In the genomic region with DNA sequence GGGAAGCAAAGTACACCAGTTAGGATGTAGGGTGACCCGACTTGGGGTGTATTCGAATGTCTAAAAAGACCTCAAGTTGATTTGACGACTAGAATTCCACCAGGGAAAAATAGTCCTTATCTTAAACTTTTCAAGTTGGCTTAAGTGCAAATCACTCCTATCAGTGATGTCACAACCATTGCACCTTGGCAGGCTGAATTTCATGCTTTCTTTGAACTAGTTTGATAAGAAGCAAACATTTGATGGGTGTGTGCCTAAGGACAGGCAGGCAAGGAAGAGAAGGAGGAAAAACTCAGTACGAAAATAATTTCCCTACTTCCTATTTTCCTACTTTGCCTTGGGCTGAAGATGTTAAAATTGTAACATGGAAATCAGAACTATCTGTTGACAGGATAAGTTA, we compare ENCODE assay signal across 25 cellular contexts.
"Had no signal": no experiment of that assay in that cellular context is flagged by ENCODE, and none has a peak within 500 bp of the region (broad histone marks: within the 10 kb centered on the region; RNA-seq: fewer than 3 reads in every experiment).

No MANE protein-coding gene starts in this region.

- DNase-seq: activated CD4-positive, alpha-beta T cell treated with anti-CD3 and anti-CD28 coated beads for 48 hours; activated CD4-positive, alpha-beta T cell treated with anti-CD3 and anti-CD28 coated beads, Interleukin-2, amount 50 U/mL, for 4 hours; activated CD4-positive, CD25-positive, alpha-beta regulatory T cell treated with anti-CD3 and anti-CD28 coated beads, Interleukin-2, amount 50 U/mL, for 72 hours; activated CD8-positive, alpha-beta memory T cell treated with anti-CD3 and anti-CD28 coated beads, Interleukin-2, amount 50 U/mL, for 48 hours; activated CD8-positive, alpha-beta T cell treated with anti-CD3 and anti-CD28 coated beads, Interleukin-2, amount 10 ng/mL, durations not matched to agents 7 days and 5 days; activated naive CD4-positive, alpha-beta T cell treated with anti-CD3 and anti-CD28 coated beads, Interleukin-2, amount 50 U/mL, for 16 hours; activated naive CD8-positive, alpha-beta T cell treated with anti-CD3 and anti-CD28 coated beads, Interleukin-2, amount 10 ng/mL, durations not matched to agents 7 days and 5 days; activated T-cell treated with anti-CD3 and anti-CD28 coated beads, Interleukin-2, amount 50 U/mL, for 1 hour; adrenal gland; brain microvascular endothelial cell; MM.1S; NCI-H1105 treated with DMSO at 0.1 percent for 48 hours; NCI-H146; NCI-H187 treated with DMSO at 0.1 percent for 48 hours; NCI-H2081 treated with DMSO at 0.1 percent for 48 hours; NCI-H446; NCI-H524; Peyer's patch; Right ventricle myocardium superior; SW 1271 had no signal

- H3K4me1 ChIP-seq: adrenal gland, ascending aorta, Peyer's patch, SJSA1 had no signal

- H3K27ac ChIP-seq: adrenal gland, ascending aorta, brain microvascular endothelial cell, Peyer's patch, RWPE1, SJSA1 had no signal

- H3K36me3 ChIP-seq: adrenal gland, ascending aorta, brain microvascular endothelial cell, Peyer's patch, SJSA1 had no signal

- H3K4me3 ChIP-seq: adrenal gland, ascending aorta, Peyer's patch, SJSA1 had no signal

- H3K27me3 ChIP-seq: adrenal gland, ascending aorta, brain microvascular endothelial cell, Peyer's patch, SJSA1 had no signal

- H3K9me3 ChIP-seq: adrenal gland, ascending aorta, Peyer's patch, SJSA1 had no signal

- ATAC-seq: activated CD8-positive, alpha-beta T cell treated with anti-CD3 and anti-CD28 coated beads, Interleukin-2, amount 10 ng/mL, durations not matched to agents 7 days and 5 days; SK-N-SH treated with all-trans-retinoic acid at 6 μM for 48 hours; WTC11 had no signal
